Comparison of ENCODE assay signal across 14 cellular contexts in the genomic region with DNA sequence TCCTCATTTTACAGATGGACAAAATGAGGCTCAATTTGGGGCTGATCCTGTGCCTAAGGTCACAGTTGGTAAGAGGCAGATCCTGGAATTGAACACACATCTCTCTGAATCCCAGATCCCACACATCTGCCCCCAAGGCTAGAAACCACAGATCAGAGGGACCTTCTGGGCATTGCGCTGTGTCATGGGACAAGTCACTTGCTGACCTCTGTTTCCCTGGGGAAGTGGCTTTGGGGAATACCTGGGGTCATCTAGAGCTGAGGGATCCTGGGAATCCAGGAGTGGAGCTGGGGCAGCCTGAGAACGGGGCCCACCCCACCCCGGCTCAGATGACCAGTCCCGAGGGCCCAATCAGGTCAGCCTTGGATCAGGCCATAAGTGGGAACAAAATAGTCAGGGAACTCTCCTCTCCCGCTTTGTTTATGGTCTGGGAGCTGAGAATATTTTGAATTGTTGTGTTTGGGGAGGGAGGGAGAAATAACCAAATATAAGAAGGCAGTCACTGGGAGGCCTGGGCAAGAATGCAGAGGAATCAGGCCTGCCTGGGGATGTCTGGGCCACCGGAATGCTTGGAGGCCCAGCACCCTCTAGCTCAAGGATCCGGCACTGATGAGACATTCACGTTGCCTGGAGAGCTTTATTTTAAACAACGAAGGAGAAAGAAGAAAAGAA. TPM values are rescaled to one million over a fixed set of nuclear protein-coding genes. Genes with fewer than 3 reads are reported as not detected.
A peak's percentile ranks its signal among the peaks of the same experiment; 100 is the strongest.
DNase-seq lines count a peak whose midpoint lies in the region; ATAC-seq and TF ChIP-seq lines count a peak whose summit lies in the region.
"Had no signal": no experiment of that assay in that cellular context is flagged by ENCODE, and none has a peak within 500 bp of the region (broad histone marks: within the 10 kb centered on the region; RNA-seq: fewer than 3 reads in every experiment).

No MANE protein-coding gene starts in this region.

- TF ChIP-seq POLR2A in sigmoid colon (IDR thresholded peaks at IDR 0.05), result no peak

- POLR2A ChIA-PET in BJ (lab: Charles Lee) (interaction anchor here (0.6 to 0.9 kb wide), 2 partner anchors 159 to 183 kb away, joined by 3 to 4 read pairs; no protein-coding TSS in a partner anchor), GM10248 (lab: Yijun Ruan, JAX) (no interaction called here)

- H3K9me3 Mint-ChIP-seq in activated naive CD8-positive, alpha-beta T cell treated with anti-CD3 and anti-CD28 coated beads, Interleukin-2, amount 50 U/mL, for 24 hours, result no peaks in the 10 kb centered on the region

- H3K4me3 ChIP-seq in BJ (ENCODE audit: low read depth, low read length) (no peak overlapping the region), mesodermal cell (ENCODE audit: extremely low read depth, insufficient read depth, low read length, poor library complexity, severe bottlenecking) (no peak overlapping the region), sigmoid colon (no peak overlapping the region)
- H3K4me3 ChIP-seq: BLaER1 treated with 17β-estradiol and CSF1 and Interleukin-3, amounts not matched to agents 10 nM and 100 nM; suprapubic skin had no signal

- intact Hi-C loops in sigmoid colon (cut with DNase I), result no loop called here

- H3K27me3 Mint-ChIP-seq in activated naive CD8-positive, alpha-beta T cell treated with anti-CD3 and anti-CD28 coated beads, Interleukin-2, amount 50 U/mL, for 24 hours, result no peaks in the 10 kb centered on the region

- H3K27me3 ChIP-seq in BJ (ENCODE audit: control insufficient read depth, insufficient read depth, low read length), result no peaks in the 10 kb centered on the region; the same call in 1 of the 2 replicates
- peaks cover 0 to 4% (median 0%) of the 10 kb centered on the region in 3 donors for H3K27me3 ChIP-seq in sigmoid colon
- H3K27me3 ChIP-seq: BLaER1 treated with 17β-estradiol and CSF1 and Interleukin-3, amounts not matched to agents 10 nM and 100 nM; suprapubic skin had no signal

- no peak overlapping the region for H3K4me3 Mint-ChIP-seq in activated naive CD8-positive, alpha-beta T cell treated with anti-CD3 and anti-CD28 coated beads, Interleukin-2, amount 50 U/mL, for 24 hours

- no peaks in the 10 kb centered on the region for H3K36me3 ChIP-seq in BJ (ENCODE audit: control insufficient read depth, insufficient read depth, low read length)
- no peaks in the 10 kb centered on the region for H3K36me3 ChIP-seq in mesodermal cell (ENCODE audit: control insufficient read depth, insufficient read depth, low read length)
- no peaks in the 10 kb centered on the region for H3K36me3 ChIP-seq in sigmoid colon
- H3K36me3 ChIP-seq: BLaER1 treated with 17β-estradiol and CSF1 and Interleukin-3, amounts not matched to agents 10 nM and 100 nM; suprapubic skin had no signal

- WGBS in mesodermal cell (ENCODE audit: insufficient coverage in 2 of 2), 2 experiments, result 55 to 66% methylated on average over 5 to 9 of the region's 9 CpGs
- 84 to 87% methylated on average over 9 of the region's 9 CpGs for WGBS in sigmoid colon, 2 donors

- no peak overlapping the region for H3K27ac Mint-ChIP-seq in activated naive CD8-positive, alpha-beta T cell treated with anti-CD3 and anti-CD28 coated beads, Interleukin-2, amount 50 U/mL, for 24 hours

- no peak for TF ChIP-seq EP300 in sigmoid colon (IDR thresholded peaks at IDR 0.05)

- peak; percentile 22; the same call in 1 of the 2 replicates for TF ChIP-seq CTCF in BJ (IDR thresholded peaks at IDR 0.05; ENCODE audit: insufficient read depth, low read depth, low read length)
- no peak for TF ChIP-seq CTCF in sigmoid colon (IDR thresholded peaks at IDR 0.05)
- no peak for TF ChIP-seq CTCF in GM10248 (IDR thresholded peaks at IDR 0.05; ENCODE audit: control extremely low read depth, extremely low read depth, low read depth, missing control alignments)

- H3K27ac ChIP-seq in mesodermal cell (ENCODE audit: low read depth, low read length, severe bottlenecking), result peak overlapping the region; percentile 53
- H3K27ac ChIP-seq in sigmoid colon, result peak overlapping the region in 3 of 4 donors; percentile 43 to 73 (median 59)
- H3K27ac ChIP-seq: BLaER1 treated with 17β-estradiol and CSF1 and Interleukin-3, amounts not matched to agents 10 nM and 100 nM; suprapubic skin had no signal

- peaks cover 14% of the 10 kb centered on the region for H3K4me1 Mint-ChIP-seq in activated naive CD8-positive, alpha-beta T cell treated with anti-CD3 and anti-CD28 coated beads, Interleukin-2, amount 50 U/mL, for 24 hours

- H3K9me3 ChIP-seq in mesodermal cell (ENCODE audit: control insufficient read depth, low read length) (no peaks in the 10 kb centered on the region), sigmoid colon (no peaks in the 10 kb centered on the region)
- H3K9me3 ChIP-seq: BLaER1 treated with 17β-estradiol and CSF1 and Interleukin-3, amounts not matched to agents 10 nM and 100 nM; suprapubic skin had no signal

- DNase-seq in BJ (ENCODE audit: low read depth), result peak; percentile 51
- DNase-seq in astrocyte of the hippocampus (ENCODE audit: low read depth, low spot score), result peak; percentile 86
- no peak for DNase-seq in sigmoid colon
- no peak for DNase-seq in GM10248 (ENCODE audit: extremely low spot score)
- no peak for DNase-seq in activated naive CD8-positive, alpha-beta T cell treated with anti-CD3 and anti-CD28 coated beads, Interleukin-2, amount 50 U/mL, for 24 hours
- DNase-seq: activated CD4-positive, alpha-beta T cell treated with anti-CD3 and anti-CD28 coated beads, Interleukin-2, amount 50 U/mL, for 48 hours; DMS153; NK-92 treated with Interleukin-12 subunit alpha and Interleukin-12 subunit beta, amount 100 ng/mL, for 24 hours; SHP77 had no signal

- ATAC-seq in GM21360 (IDR thresholded peaks at IDR 0.05; ENCODE audit: unreplicated experiment) (no peak), GM18868 (IDR thresholded peaks at IDR 0.05; ENCODE audit: unreplicated experiment) (no peak)
- ATAC-seq in activated naive CD8-positive, alpha-beta T cell treated with anti-CD3 and anti-CD28 coated beads, Interleukin-2, amount 50 U/mL, for 24 hours, result no peak

- H3K4me1 ChIP-seq in mesodermal cell (ENCODE audit: control insufficient read depth, insufficient read depth, low read length, poor library complexity, severe bottlenecking) (peaks cover 12% of the 10 kb centered on the region), sigmoid colon (peaks cover 0 to 23% (median 14%) of the 10 kb centered on the region in 4 donors)
- H3K4me1 ChIP-seq: suprapubic skin had no signal

- CTCF ChIA-PET in BJ (lab: Yijun Ruan, JAX) (interaction anchor here (0.9 to 1.2 kb wide), 4 partner anchors 10 to 133 kb away, joined by 3 to 4 read pairs (median 3); no protein-coding TSS in a partner anchor), GM10248 (lab: Yijun Ruan, JAX) (interaction anchor here (1.1 to 1.7 kb wide), 4 partner anchors 11 to 37 kb away, joined by 3 to 4 read pairs (median 4); no protein-coding TSS in a partner anchor)

- H3K36me3 Mint-ChIP-seq in activated naive CD8-positive, alpha-beta T cell treated with anti-CD3 and anti-CD28 coated beads, Interleukin-2, amount 50 U/mL, for 24 hours (ENCODE audit: low read depth), result no peaks in the 10 kb centered on the region

RNA-seq across cellular contexts. Expression of a gene that starts 8.8 kb away (rescaled TPM):
- polyA plus RNA-seq in BJ (2011; rRNA removed) (61.6 and 114 TPM in 2 replicates), sigmoid colon (1 to 10 TPM; 2.3 to 8.4 (median 2.4) TPM)
- 67.9 and 110 TPM in 2 replicates for polyA minus RNA-seq in BJ (2011; rRNA and poly(A)+ RNA removed)
- polyA plus RNA-seq in mesodermal cell (2013, experiment 1 of 2), result 40.6 TPM
- polyA plus RNA-seq in mesodermal cell (2013, experiment 2 of 2), result 33.7 TPM
- 10 to 100 TPM in 1 of 4 donors, 1 to 10 TPM in 3; 6.4 to 19.1 (median 9.1) TPM for total RNA-seq in sigmoid colon

Comparison
In these comparisons a context has a peak if more than half of its experiments do, and no peak if none do; other contexts are left out.
1. DNase-seq: peak in BJ (single experiment) and astrocyte of the hippocampus (single experiment); none in sigmoid colon (single experiment), GM10248 (single experiment) and activated naive CD8-positive, alpha-beta T cell treated with anti-CD3 and anti-CD28 coated beads, Interleukin-2, amount 50 U/mL, for 24 hours (single experiment).